In genomic region chr20:5570031-5570430, GRCh38 we compare ENCODE assay signal across 18 cellular contexts. TPM values are rescaled to one million over a fixed set of nuclear protein-coding genes. Genes with fewer than 3 reads are reported as not detected.
A peak's percentile ranks its signal among the peaks of the same experiment; 100 is the strongest.
DNase-seq lines count a peak whose midpoint lies in the region; ATAC-seq and TF ChIP-seq lines count a peak whose summit lies in the region.
"Had no signal": no experiment of that assay in that cellular context is flagged by ENCODE, and none has a peak within 500 bp of the region (broad histone marks: within the 10 kb centered on the region; RNA-seq: fewer than 3 reads in every experiment).

No MANE protein-coding gene starts in this region.

- H3K27me3 Mint-ChIP-seq in activated T-cell treated with anti-CD3 and anti-CD28 coated beads, Interleukin-2, amount 50 U/mL, for 72 hours (ENCODE audit: low read depth), result no peaks in the 10 kb centered on the region
- no peaks in the 10 kb centered on the region for H3K27me3 Mint-ChIP-seq in stimulated activated naive B cell treated with anti-CD40 and anti-IgM and Interleukin-4, amounts not matched to agents 10 μg/mL and 1 μg/mL and 100 μg/mL, for 72 hours

- H3K36me3 Mint-ChIP-seq in activated T-cell treated with anti-CD3 and anti-CD28 coated beads, Interleukin-2, amount 50 U/mL, for 72 hours (ENCODE audit: insufficient read depth in 2 of 2), result peaks cover 13 to 37% of the 10 kb centered on the region in 2 donors
- peaks cover 24 to 39% of the 10 kb centered on the region in 2 donors for H3K36me3 Mint-ChIP-seq in stimulated activated naive B cell treated with anti-CD40 and anti-IgM and Interleukin-4, amounts not matched to agents 10 μg/mL and 1 μg/mL and 100 μg/mL, for 72 hours

- TF ChIP-seq RAD21 in SK-N-SH (IDR thresholded peaks at IDR 0.05; ENCODE audit: low read length), result no peak

- H3K9me2 ChIP-seq in OCI-LY7 (ENCODE audit: insufficient read depth, low read length) (no peaks in the 10 kb centered on the region), SK-N-SH (no peaks in the 10 kb centered on the region)

- no peak overlapping the region for H3K9ac ChIP-seq in SK-N-SH
- H3K9ac ChIP-seq: parathyroid adenoma had no signal

- TF ChIP-seq CTCF in OCI-LY7 (conservative IDR thresholded peaks at IDR 0.05; ENCODE audit: low read length), result no peak
- no peak for TF ChIP-seq CTCF in SK-N-SH (IDR thresholded peaks at IDR 0.05)

- H3K27ac ChIP-seq in OCI-LY7 (ENCODE audit: low read depth, low read length, poor library complexity, severe bottlenecking), result peak overlapping the region; percentile 52
- H3K27ac ChIP-seq in SK-N-SH (ENCODE audit: low read depth in 2 of 2, low read length in 1 of 2), result no peak overlapping the region
- H3K27ac ChIP-seq: parathyroid adenoma, PC-9, right lobe of liver had no signal

- H3K79me2 ChIP-seq in OCI-LY7 (ENCODE audit: insufficient read depth, low read depth, low read length) (peaks cover 64% of the 10 kb centered on the region; the same call in 1 of the 2 replicates), SK-N-SH (ENCODE audit: insufficient read depth) (no peaks in the 10 kb centered on the region)
- H3K79me2 ChIP-seq: parathyroid adenoma had no signal

- intact Hi-C loops in OCI-LY7 (cut with micrococcal nuclease; ENCODE audit: unreplicated experiment) (no loop called here), left colon (cut with DNase I, micrococcal nuclease) (no loop called here)

- H4K20me1 ChIP-seq in OCI-LY7 (ENCODE audit: insufficient read depth, low read length) (no peaks in the 10 kb centered on the region; the same call in 1 of the 2 replicates), SK-N-SH (ENCODE audit: insufficient read depth) (no peaks in the 10 kb centered on the region)

- H3K4me2 ChIP-seq in OCI-LY7 (ENCODE audit: low read length) (peak overlapping the region; percentile 44; the same call in 1 of the 2 replicates), SK-N-SH (no peak overlapping the region)
- H3K4me2 ChIP-seq: PC-9 had no signal

- H3K4me1 ChIP-seq in OCI-LY7 (ENCODE audit: insufficient read depth, low read length, poor library complexity, severe bottlenecking) (peaks cover 39% of the 10 kb centered on the region), SK-N-SH (ENCODE audit: control insufficient read depth in 1 of 2, insufficient read depth in 2 of 2, low read depth in 1 of 2, low read length in 1 of 2) (no peaks in the 10 kb centered on the region)
- H3K4me1 ChIP-seq: parathyroid adenoma, right lobe of liver had no signal

- 86% methylated on average over 4 of the region's 4 CpGs for WGBS in SK-N-SH (ENCODE audit: low lambda C conversion rate)

- peaks cover 7% of the 10 kb centered on the region for H3F3A ChIP-seq in SK-N-SH (replicated peaks; ENCODE audit: insufficient read depth)

- POLR2A ChIA-PET in OCI-LY7 (lab: Charles Lee), result interaction anchor here (0.5 to 3.1 kb wide), 14 partner anchors 11 to 424 kb away, joined by 3 to 16 read pairs (median 4); partner anchors contain the start of gene SHLD1
- POLR2A ChIA-PET in SK-N-SH (lab: Yijun Ruan, JAX), result no interaction called here

- H3K4me1 Mint-ChIP-seq in activated T-cell treated with anti-CD3 and anti-CD28 coated beads, Interleukin-2, amount 50 U/mL, for 72 hours (ENCODE audit: low read depth), result peaks cover 35% of the 10 kb centered on the region
- peaks cover 11 to 21% of the 10 kb centered on the region in 2 donors for H3K4me1 Mint-ChIP-seq in stimulated activated naive B cell treated with anti-CD40 and anti-IgM and Interleukin-4, amounts not matched to agents 10 μg/mL and 1 μg/mL and 100 μg/mL, for 72 hours

- no peaks in the 10 kb centered on the region for H3K27me3 ChIP-seq in SK-N-SH (ENCODE audit: insufficient read depth)
- H3K27me3 ChIP-seq: right lobe of liver had no signal

- H3K36me3 ChIP-seq in OCI-LY7 (ENCODE audit: insufficient read depth, low read length) (peaks cover 99% of the 10 kb centered on the region), SK-N-SH (replicated peaks in 1 of 2; ENCODE audit: control insufficient read depth in 1 of 2, insufficient read depth in 2 of 2, low read length in 1 of 2) (peaks cover 52 to 81% of the 10 kb centered on the region in 2 experiments)

- no peak for DNase-seq in activated T-cell treated with anti-CD3 and anti-CD28 coated beads, Interleukin-2, amount 50 U/mL, for 72 hours
- DNase-seq in activated T-cell treated with anti-CD3 and anti-CD28 coated beads for 4 hours (no peak), OCI-LY7 (ENCODE audit: low spot score) (no peak), left colon (no peak), SK-N-SH (no peak), epidermal melanocyte (ENCODE audit: insufficient read length, low spot score) (no peak)
- DNase-seq in stimulated activated naive B cell treated with anti-CD40 and anti-IgM and Interleukin-4, amounts not matched to agents 10 μg/mL and 1 μg/mL and 100 μg/mL, for 72 hours, result no peak
- DNase-seq: activated CD8-positive, alpha-beta memory T cell treated with anti-CD3 and anti-CD28 coated beads for 24 hours; cortex of kidney; DMS 273 treated with DMSO at 0.1 percent for 48 hours; IMR-90; NCI-H446; PC-9; right lobe of liver; SHP77 treated with DMSO at 0.1 percent for 48 hours; stimulated activated CD8-positive, alpha-beta memory T cell treated with anti-CD3 and anti-CD28 coated beads, Interleukin-4, amount 100 ng/mL, for 48 hours had no signal

- H3K9me3 ChIP-seq in OCI-LY7 (ENCODE audit: low read length) (no peaks in the 10 kb centered on the region), SK-N-SH (no peaks in the 10 kb centered on the region)
- H3K9me3 ChIP-seq: right lobe of liver had no signal

- CTCF ChIA-PET in OCI-LY7 (lab: Charles Lee; ENCODE audit: unreplicated experiment), result interaction anchor here (1.1 kb wide), 1 partner anchor 32 kb away, joined by 4 read pairs; no protein-coding TSS in a partner anchor
- CTCF ChIA-PET in SK-N-SH (lab: Yijun Ruan, JAX), result interaction anchor here (0.7 to 6.2 kb wide), 20 partner anchors 8 to 507 kb away, joined by 3 to 90 read pairs (median 4); no protein-coding TSS in a partner anchor

- no peak for TF ChIP-seq EP300 in SK-N-SH (IDR thresholded peaks at IDR 0.05; ENCODE audit: borderline replicate concordance in 1 of 2, low read depth in 1 of 2, low read length in 1 of 2)

- H3K4me3 ChIP-seq in OCI-LY7 (ENCODE audit: low read depth, low read length, poor library complexity, severe bottlenecking) (no peak overlapping the region), SK-N-SH (ENCODE audit: low read depth in 2 of 2, low read length in 1 of 2) (no peak overlapping the region)
- H3K4me3 ChIP-seq: PC-9, right lobe of liver had no signal

- no peak for ATAC-seq in activated T-cell treated with anti-CD3 and anti-CD28 coated beads, Interleukin-2, amount 50 U/mL, for 72 hours (replicated peaks in 1 of 2)
- peak; percentile 76 for ATAC-seq in left colon
- ATAC-seq in stimulated activated naive B cell treated with anti-CD40 and anti-IgM and Interleukin-4, amounts not matched to agents 10 μg/mL and 1 μg/mL and 100 μg/mL, for 72 hours (replicated peaks), result no peak

- peak overlapping the region; percentile 30 to 61 for H3K4me3 Mint-ChIP-seq in activated T-cell treated with anti-CD3 and anti-CD28 coated beads, Interleukin-2, amount 50 U/mL, for 72 hours
- H3K4me3 Mint-ChIP-seq in stimulated activated naive B cell treated with anti-CD40 and anti-IgM and Interleukin-4, amounts not matched to agents 10 μg/mL and 1 μg/mL and 100 μg/mL, for 72 hours, result no peak overlapping the region
- H3K4me3 Mint-ChIP-seq: nephron had no signal

- peak overlapping the region; percentile 96 for H3K27ac Mint-ChIP-seq in activated T-cell treated with anti-CD3 and anti-CD28 coated beads, Interleukin-2, amount 50 U/mL, for 72 hours
- H3K27ac Mint-ChIP-seq in stimulated activated naive B cell treated with anti-CD40 and anti-IgM and Interleukin-4, amounts not matched to agents 10 μg/mL and 1 μg/mL and 100 μg/mL, for 72 hours, result peak overlapping the region; percentile 4

- no TSS peak for BruUV-seq in OCI-LY7 (replicated peaks; lab: Mats Ljungman, UMichigan)

- H3K9me3 Mint-ChIP-seq in activated T-cell treated with anti-CD3 and anti-CD28 coated beads, Interleukin-2, amount 50 U/mL, for 72 hours, result no peaks in the 10 kb centered on the region
- no peaks in the 10 kb centered on the region for H3K9me3 Mint-ChIP-seq in stimulated activated naive B cell treated with anti-CD40 and anti-IgM and Interleukin-4, amounts not matched to agents 10 μg/mL and 1 μg/mL and 100 μg/mL, for 72 hours
- H3K9me3 Mint-ChIP-seq: nephron had no signal

- no peak overlapping the region for H2AFZ ChIP-seq in OCI-LY7 (ENCODE audit: low read length)
- H2AFZ ChIP-seq in SK-N-SH (ENCODE audit: low read depth), result no peak overlapping the region
- H2AFZ ChIP-seq: parathyroid adenoma, PC-9 had no signal

TF ChIP-seq in SK-N-SH, 30 proteins besides CTCF, POLR2A, EP300 and RAD21 (continues in another document):
- no peak for TF ChIP-seq FOXJ3 (CRISPR knock-in tag; IDR thresholded peaks at IDR 0.05)
- TF ChIP-seq FOSL2 (IDR thresholded peaks at IDR 0.05; ENCODE audit: borderline replicate concordance, low read depth), result no peak
- TF ChIP-seq ZBTB33 (IDR thresholded peaks at IDR 0.05; ENCODE audit: borderline replicate concordance, low read depth), result no peak
- no peak for TF ChIP-seq ELF1 (IDR thresholded peaks at IDR 0.05)
- no peak for TF ChIP-seq NFIC (IDR thresholded peaks at IDR 0.05; ENCODE audit: borderline replicate concordance)
- TF ChIP-seq MEF2A (IDR thresholded peaks at IDR 0.05; ENCODE audit: borderline replicate concordance, low read depth), result no peak

RNA-seq across cellular contexts. Expression of gene GPCPD1, which starts 40.8 kb away (rescaled TPM):
- total RNA-seq in activated T-cell treated with anti-CD3 and anti-CD28 coated beads, Interleukin-2, amount 50 U/mL, for 72 hours, result 10 to 100 TPM; 39.1 to 46.0 TPM
- 36.6 and 50.8 TPM in 2 replicates for total RNA-seq in OCI-LY7 (2014; rRNA removed; shearing (Covaris generic))
- 90.7 and 101 TPM in 2 replicates for total RNA-seq in OCI-LY7 (2022)
- 10 to 100 TPM; 23.6 to 26.0 TPM for total RNA-seq in left colon
- polyA plus RNA-seq in SK-N-SH (2012; rRNA removed), result 8.7 and 11.3 TPM in 2 replicates
- polyA plus RNA-seq in SK-N-SH (2012; cell fraction: cytosol; rRNA removed), result 9.2 and 10.4 TPM in 2 replicates
- 18.0 and 32.4 TPM in 2 replicates for polyA plus RNA-seq in SK-N-SH (2012; cell fraction: nucleus; rRNA removed)

Comparison
In these comparisons a context has a peak if more than half of its experiments do, and no peak if none do; other contexts are left out.
1. H3K4me3 Mint-ChIP-seq: peak in activated T-cell treated with anti-CD3 and anti-CD28 coated beads, Interleukin-2, amount 50 U/mL, for 72 hours (2 of 2); none in stimulated activated naive B cell treated with anti-CD40 and anti-IgM and Interleukin-4, amounts not matched to agents 10 μg/mL and 1 μg/mL and 100 μg/mL, for 72 hours (0 of 2).